ENCODE assay signal across 15 cellular contexts in the genomic region with DNA sequence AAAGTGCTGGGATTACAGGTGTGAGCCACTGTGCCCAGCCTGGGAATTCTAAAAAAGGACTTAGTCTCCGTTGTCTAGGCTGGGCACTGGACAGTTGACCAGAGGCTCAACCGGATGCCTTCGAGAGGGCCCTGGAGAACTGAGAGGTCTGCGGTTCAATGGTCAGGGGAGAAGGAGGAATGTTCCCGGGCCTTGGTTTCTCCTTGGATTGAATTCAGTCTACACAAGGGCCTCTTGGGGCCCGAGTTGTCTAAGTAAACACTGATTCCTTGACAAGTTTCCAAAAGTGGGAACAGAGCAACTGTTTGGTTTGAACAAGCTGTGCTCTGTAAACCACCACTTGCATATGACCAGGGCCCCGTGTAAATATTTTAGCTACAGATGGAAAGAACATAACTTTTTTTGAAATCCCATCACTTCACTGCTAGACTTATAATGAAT. TPM values are rescaled to one million over a fixed set of nuclear protein-coding genes. Genes with fewer than 3 reads are reported as not detected.
DNase-seq lines count a peak whose midpoint lies in the region; ATAC-seq and TF ChIP-seq lines count a peak whose summit lies in the region.
"Had no signal": no experiment of that assay in that cellular context is flagged by ENCODE, and none has a peak within 500 bp of the region (broad histone marks: within the 10 kb centered on the region; RNA-seq: fewer than 3 reads in every experiment).

No MANE protein-coding gene starts in this region.

- H3K79me2 ChIP-seq in osteoblast (ENCODE audit: insufficient read depth, low read length) (no peaks in the 10 kb centered on the region), hepatocyte (no peaks in the 10 kb centered on the region)

- H3K27me3 ChIP-seq in gastroesophageal sphincter (no peaks in the 10 kb centered on the region), osteoblast (ENCODE audit: insufficient read depth, low read length) (no peaks in the 10 kb centered on the region), uterus (no peaks in the 10 kb centered on the region), hepatocyte (no peaks in the 10 kb centered on the region)
- H3K27me3 ChIP-seq: neural progenitor cell had no signal

- intact Hi-C loops in uterus (cut with DNase I; ENCODE audit: low total_unique reads), result no loop called here

- TF ChIP-seq CTCF in astrocyte of the spinal cord (IDR thresholded peaks at IDR 0.05; ENCODE audit: low read depth, low read length) (no peak), gastroesophageal sphincter (IDR thresholded peaks at IDR 0.05) (no peak), osteoblast (IDR thresholded peaks at IDR 0.05; ENCODE audit: extremely low read depth, low read depth, low read length) (no peak), uterus (IDR thresholded peaks at IDR 0.05) (no peak), hepatocyte (IDR thresholded peaks at IDR 0.05; ENCODE audit: poor library complexity) (no peak)

- H4K20me1 ChIP-seq in osteoblast (ENCODE audit: insufficient read depth, low read length), result no peaks in the 10 kb centered on the region
- no peaks in the 10 kb centered on the region for H4K20me1 ChIP-seq in hepatocyte (ENCODE audit: insufficient read depth, poor library complexity, severe bottlenecking)

- TF ChIP-seq EP300 in gastroesophageal sphincter (IDR thresholded peaks at IDR 0.05), result no peak

- H3K9me2 ChIP-seq in hepatocyte (replicated peaks; ENCODE audit: insufficient read depth), result no peaks in the 10 kb centered on the region

- H3K36me3 ChIP-seq in gastroesophageal sphincter (no peaks in the 10 kb centered on the region), osteoblast (ENCODE audit: insufficient read depth, low read length) (no peaks in the 10 kb centered on the region), uterus (no peaks in the 10 kb centered on the region), hepatocyte (replicated peaks; ENCODE audit: insufficient read depth, low read depth) (no peaks in the 10 kb centered on the region)
- H3K36me3 ChIP-seq: neural progenitor cell had no signal

- H3K4me2 ChIP-seq in osteoblast (ENCODE audit: insufficient read depth, low read length), result no peak overlapping the region
- H3K4me2 ChIP-seq in hepatocyte, result no peak overlapping the region
- H3K4me2 ChIP-seq: neural progenitor cell had no signal

- TF ChIP-seq POLR2A in gastroesophageal sphincter (IDR thresholded peaks at IDR 0.05) (no peak), uterus (IDR thresholded peaks at IDR 0.05) (no peak)

- 33 to 57% methylated on average over 1 to 4 of the region's 7 CpGs for WGBS in gastroesophageal sphincter (ENCODE audit: low coverage in 1 of 2), 2 donors
- 81% methylated on average over 7 of the region's 7 CpGs for WGBS in hepatocyte (ENCODE audit: low lambda C conversion rate, missing lambda C conversion rate)

- H3K4me3 ChIP-seq in astrocyte of the spinal cord (ENCODE audit: low read depth, low read length), result no peak overlapping the region
- H3K4me3 ChIP-seq in gastroesophageal sphincter, result no peak overlapping the region
- no peak overlapping the region for H3K4me3 ChIP-seq in osteoblast (ENCODE audit: insufficient read depth, low read length)
- H3K4me3 ChIP-seq in uterus, result no peak overlapping the region
- H3K4me3 ChIP-seq in hepatocyte, result no peak overlapping the region
- H3K4me3 ChIP-seq: neural progenitor cell had no signal

- H3K9me3 ChIP-seq in gastroesophageal sphincter, result no peaks in the 10 kb centered on the region
- no peaks in the 10 kb centered on the region for H3K9me3 ChIP-seq in osteoblast (ENCODE audit: low read depth, low read length)
- H3K9me3 ChIP-seq in uterus, result no peaks in the 10 kb centered on the region
- H3K9me3 ChIP-seq in hepatocyte (ENCODE audit: low read depth), result no peaks in the 10 kb centered on the region

- H2AFZ ChIP-seq in osteoblast (ENCODE audit: low read length) (peak overlapping the region; percentile 20), hepatocyte (no peak overlapping the region)
- H2AFZ ChIP-seq: neural progenitor cell had no signal

- peak; percentile 84 for ATAC-seq in gastroesophageal sphincter
- ATAC-seq in GM21737 (IDR thresholded peaks at IDR 0.05; ENCODE audit: unreplicated experiment), result no peak
- ATAC-seq: left lobe of liver had no signal

- peak; percentile 81 for DNase-seq in astrocyte of the spinal cord (ENCODE audit: low read depth, low spot score)
- peak; percentile 86 for DNase-seq in osteoblast (ENCODE audit: insufficient read length, low spot score, missing footprints)
- peak in 1 of 2 donors; percentile 44 for DNase-seq in uterus
- no peak for DNase-seq in hepatocyte (ENCODE audit: low spot score)
- no peak for DNase-seq in NCI-H82 treated with DMSO at 0.1 percent for 48 hours (lab: John Stamatoyannopoulos, UW; ENCODE audit: unreplicated experiment)
- DNase-seq: activated CD4-positive, CD25-positive, alpha-beta regulatory T cell; activated gamma-delta T cell treated with Interleukin-2 at 50 U/mL for 16 hours; MM.1S; NCI-H2029; NCI-H774; RPMI8226 had no signal

- peak overlapping the region in 3 of 4 donors; percentile 60 to 69 (median 69) for H3K27ac ChIP-seq in gastroesophageal sphincter
- peak overlapping the region; percentile 31 for H3K27ac ChIP-seq in osteoblast (ENCODE audit: low read depth, low read length)
- peak overlapping the region; percentile 6 to 56 for H3K27ac ChIP-seq in uterus
- H3K27ac ChIP-seq in hepatocyte, result no peak overlapping the region
- H3K27ac ChIP-seq: neural progenitor cell had no signal

- peaks cover 0 to 40% (median 5%) of the 10 kb centered on the region in 3 donors for H3K4me1 ChIP-seq in gastroesophageal sphincter
- H3K4me1 ChIP-seq in osteoblast (ENCODE audit: insufficient read depth, low read length), result peaks cover 18% of the 10 kb centered on the region
- H3K4me1 ChIP-seq in uterus, result no peaks in the 10 kb centered on the region
- H3K4me1 ChIP-seq in hepatocyte (ENCODE audit: insufficient read depth), result no peaks in the 10 kb centered on the region
- H3K4me1 ChIP-seq: neural progenitor cell had no signal

- in situ Hi-C loops in astrocyte of the spinal cord (cut with HindIII; ENCODE audit: low sequenced_read_pairs), result no loop called here

RNA-seq across cellular contexts. Expression of a gene that starts 29.1 kb away (rescaled TPM):
- total RNA-seq in gastroesophageal sphincter, result 100 to 1,000 TPM; 160 to 288 (median 184) TPM
- 217 and 224 TPM in 2 replicates for total RNA-seq in osteoblast
- 100 to 1,000 TPM in 3 of 4 donors, 10 to 100 TPM in 1; 94.4 to 281 (median 141) TPM for total RNA-seq in uterus
- 139 and 165 TPM in 2 replicates for total RNA-seq in hepatocyte
- 260 and 261 TPM in 2 replicates for polyA plus RNA-seq in hepatocyte

Comparison
In these comparisons a context has a peak if more than half of its experiments do, and no peak if none do; other contexts are left out.
1. DNase-seq: peak in astrocyte of the spinal cord (single experiment) and osteoblast (single experiment); none in hepatocyte (single experiment) and NCI-H82 treated with DMSO at 0.1 percent for 48 hours (single experiment).